In genomic region chr9:117825609-117826347, GRCh38 we compare ENCODE assay signal across 8 cellular contexts.
DNase-seq lines count a peak whose midpoint lies in the region; ATAC-seq, FAIRE-seq and TF ChIP-seq lines count a peak whose summit lies in the region.

No MANE protein-coding gene starts in this region.

- peaks cover 3% of the 10 kb centered on the region for H3K27me3 ChIP-seq in CD8-positive, alpha-beta memory T cell (ENCODE audit: insufficient read depth, low read length, poor library complexity, severe bottlenecking)
- no peaks in the 10 kb centered on the region for H3K27me3 ChIP-seq in trophoblast cell (ENCODE audit: insufficient read depth, low read length)

- H3K4me2 ChIP-seq in trophoblast cell (ENCODE audit: low read length) = no peak overlapping the region

- H3K27ac Mint-ChIP-seq in CD8-positive, alpha-beta memory T cell = peak overlapping the region in 5 of 8 donors; percentile 6 to 93 (median 37)

- no peak for TF ChIP-seq CTCF in D721Med (IDR thresholded peaks at IDR 0.05; ENCODE audit: insufficient read depth, missing control alignments)

- peaks cover 0 to 1% (median 0%) of the 10 kb centered on the region in 5 donors for H3K9me3 Mint-ChIP-seq in CD8-positive, alpha-beta memory T cell

- H4K91ac ChIP-seq in trophoblast cell (ENCODE audit: low read depth, low read length) = no peak overlapping the region

- peak; percentile 25 to 59 (median 56) for DNase-seq in CD8-positive, alpha-beta memory T cell
- peak; percentile 45 for DNase-seq in KG1 (lab: John Stamatoyannopoulos, UW)
- DNase-seq in activated T-cell treated with anti-CD3 and anti-CD28 coated beads, Interleukin-2, amount 50 U/mL, for 48 hours = peak; percentile 35 to 54
- DNase-seq in stimulated activated CD8-positive, alpha-beta memory T cell treated with anti-CD3 and anti-CD28 coated beads, Interleukin-12 subunit alpha, Interleukin-12 subunit beta, amount 100 ng/mL, for 4 hours (ENCODE audit: low read depth) = peak; percentile 6
- DNase-seq in H4 (ENCODE audit: low spot score) = no peak
- no peak for DNase-seq in trophoblast cell
- DNase-seq in D721Med (ENCODE audit: insufficient read length, low spot score) = no peak

- H2BK5ac ChIP-seq in trophoblast cell (ENCODE audit: low read depth, low read length, poor library complexity) = no peak overlapping the region

- H3K79me2 ChIP-seq in trophoblast cell (ENCODE audit: control insufficient read depth, insufficient read depth, low read length, poor library complexity) = no peaks in the 10 kb centered on the region

- no peak overlapping the region for H2AK5ac ChIP-seq in trophoblast cell (ENCODE audit: low read length)

- H3K4ac ChIP-seq in trophoblast cell (ENCODE audit: low read depth, low read length) = no peak overlapping the region

- no peak overlapping the region for H3K4me3 ChIP-seq in CD8-positive, alpha-beta memory T cell (ENCODE audit: low read length)
- H3K4me3 ChIP-seq in trophoblast cell (ENCODE audit: low read depth, low read length) = no peak overlapping the region

- H3K27me3 Mint-ChIP-seq in CD8-positive, alpha-beta memory T cell = peaks cover 3 to 15% of the 10 kb centered on the region in 2 donors

- peaks cover 22 to 30% (median 30%) of the 10 kb centered on the region in 3 donors for H3K4me1 Mint-ChIP-seq in CD8-positive, alpha-beta memory T cell

- H3K9ac ChIP-seq in trophoblast cell (ENCODE audit: low read length) = no peak overlapping the region

- H3K4me1 ChIP-seq in CD8-positive, alpha-beta memory T cell (ENCODE audit: insufficient read depth, low read length) = peaks cover 27% of the 10 kb centered on the region
- H3K4me1 ChIP-seq in trophoblast cell (ENCODE audit: control insufficient read depth in 1 of 2, insufficient read depth in 2 of 2, low read length in 2 of 2) = no peaks in the 10 kb centered on the region

- ATAC-seq in GM21528 (IDR thresholded peaks at IDR 0.05; ENCODE audit: low FRiP score, unreplicated experiment) = peak; percentile 97

- H4K8ac ChIP-seq in trophoblast cell (ENCODE audit: low read depth, low read length) = no peak overlapping the region

- H2AFZ ChIP-seq in trophoblast cell (ENCODE audit: insufficient read depth, low read length, poor library complexity) = no peak overlapping the region

- no peak overlapping the region for H3K18ac ChIP-seq in trophoblast cell (ENCODE audit: low read length)

- no peak overlapping the region for H3K14ac ChIP-seq in trophoblast cell (ENCODE audit: low read length)

- H2BK120ac ChIP-seq in trophoblast cell (ENCODE audit: insufficient read depth, low read length, poor library complexity) = no peak overlapping the region

- FAIRE-seq in D721Med (lab: Jason Lieb, UNC) = no peak

- peaks cover 0 to 5% (median 0%) of the 10 kb centered on the region in 3 donors for H3K36me3 Mint-ChIP-seq in CD8-positive, alpha-beta memory T cell

- POLR2A ChIA-PET in CD8-positive, alpha-beta memory T cell (lab: Charles Lee) = no interaction called here

- CTCF ChIA-PET in CD8-positive, alpha-beta memory T cell (lab: Charles Lee) = no interaction called here

- no peak overlapping the region for H2BK12ac ChIP-seq in trophoblast cell (ENCODE audit: low read length)

- H3K9me3 ChIP-seq in CD8-positive, alpha-beta memory T cell (ENCODE audit: low read length) = no peaks in the 10 kb centered on the region
- no peaks in the 10 kb centered on the region for H3K9me3 ChIP-seq in trophoblast cell (ENCODE audit: insufficient read depth, low read depth, low read length)

- H3K79me1 ChIP-seq in trophoblast cell (ENCODE audit: low read length) = peaks cover 6% of the 10 kb centered on the region

- H3K27ac ChIP-seq in CD8-positive, alpha-beta memory T cell (ENCODE audit: low read depth, low read length) = no peak overlapping the region
- H3K27ac ChIP-seq in trophoblast cell (ENCODE audit: low read depth, low read length) = no peak overlapping the region

- WGBS in trophoblast cell (ENCODE audit: extremely low coverage, insufficient coverage, insufficient read length) = no CpG with 5 or more reads among the region's 4 CpGs

- H3K4me3 Mint-ChIP-seq in CD8-positive, alpha-beta memory T cell = peak overlapping the region in 6 of 7 donors; percentile 25 to 75 (median 36)

- H3K23ac ChIP-seq in trophoblast cell (ENCODE audit: low read length) = no peak overlapping the region

- H4K12ac ChIP-seq in trophoblast cell (ENCODE audit: low read depth, low read length) = no peak overlapping the region

- H3K36me3 ChIP-seq in CD8-positive, alpha-beta memory T cell (ENCODE audit: insufficient read depth, low read length) = no peaks in the 10 kb centered on the region
- H3K36me3 ChIP-seq in trophoblast cell (ENCODE audit: control insufficient read depth in 1 of 2, insufficient read depth in 2 of 2, low read length in 2 of 2) = no peaks in the 10 kb centered on the region

Comparison
In these comparisons a context has a peak if more than half of its experiments do, and no peak if none do; other contexts are left out.
1. DNase-seq: peak in CD8-positive, alpha-beta memory T cell (5 of 5), KG1 (single experiment), activated T-cell treated with anti-CD3 and anti-CD28 coated beads, Interleukin-2, amount 50 U/mL, for 48 hours (2 of 2) and stimulated activated CD8-positive, alpha-beta memory T cell treated with anti-CD3 and anti-CD28 coated beads, Interleukin-12 subunit alpha, Interleukin-12 subunit beta, amount 100 ng/mL, for 4 hours (single experiment); none in H4 (single experiment), trophoblast cell (0 of 2) and D721Med (single experiment).